ENCODE assay signal across 1 cellular context in the genomic region with DNA sequence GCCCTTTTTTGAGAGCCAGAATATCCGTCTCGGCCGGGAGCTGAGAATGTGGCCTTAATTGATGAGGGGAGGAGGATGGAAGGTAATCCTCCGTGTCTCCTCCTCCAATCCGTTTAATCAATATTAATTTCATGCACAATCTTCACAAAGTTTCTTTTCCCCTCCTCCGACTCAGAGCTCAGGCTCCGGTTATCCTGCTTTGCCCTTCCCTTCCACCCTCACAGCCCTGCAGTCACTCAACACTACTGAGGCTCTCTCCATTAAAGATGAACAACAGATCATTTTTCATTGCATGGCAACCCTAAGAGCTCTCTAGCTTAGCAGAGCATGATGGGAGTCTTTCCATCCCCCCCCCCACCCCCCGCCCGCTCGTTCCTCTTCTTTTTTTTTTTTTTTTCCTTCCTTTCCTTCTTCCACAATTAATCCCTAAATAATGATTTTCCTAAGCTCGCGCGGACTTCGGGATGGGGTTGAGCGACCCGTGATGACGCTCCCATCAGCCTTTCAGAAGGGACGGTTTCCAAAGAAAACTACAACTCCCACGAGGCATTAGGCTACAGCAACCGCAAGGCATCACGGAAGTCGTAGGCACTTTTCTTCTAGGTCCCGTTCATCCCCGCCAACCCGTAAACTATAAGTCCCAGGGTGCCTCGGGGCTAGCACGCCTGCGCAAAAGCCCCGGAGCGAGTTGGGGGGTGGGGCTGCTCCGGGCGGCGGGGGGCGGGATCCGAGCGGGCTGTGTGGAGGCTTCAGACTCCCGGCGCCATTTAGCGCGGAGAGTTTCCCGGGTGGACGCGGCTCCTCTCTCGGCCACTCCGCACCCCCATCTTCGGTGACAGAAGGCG.
TF ChIP-seq lines count a peak whose summit lies in the region.

A gene (plus strand): TSS at position 752 of the 845 bp plus-strand sequence. CDS start 987 bp downstream, outside the sequence.

TF ChIP-seq in HEK293, 187 proteins besides CTCF, POLR2A, EP300 and RAD21 (continued from another document and continues in another):
- TF ChIP-seq, protein P1, sequence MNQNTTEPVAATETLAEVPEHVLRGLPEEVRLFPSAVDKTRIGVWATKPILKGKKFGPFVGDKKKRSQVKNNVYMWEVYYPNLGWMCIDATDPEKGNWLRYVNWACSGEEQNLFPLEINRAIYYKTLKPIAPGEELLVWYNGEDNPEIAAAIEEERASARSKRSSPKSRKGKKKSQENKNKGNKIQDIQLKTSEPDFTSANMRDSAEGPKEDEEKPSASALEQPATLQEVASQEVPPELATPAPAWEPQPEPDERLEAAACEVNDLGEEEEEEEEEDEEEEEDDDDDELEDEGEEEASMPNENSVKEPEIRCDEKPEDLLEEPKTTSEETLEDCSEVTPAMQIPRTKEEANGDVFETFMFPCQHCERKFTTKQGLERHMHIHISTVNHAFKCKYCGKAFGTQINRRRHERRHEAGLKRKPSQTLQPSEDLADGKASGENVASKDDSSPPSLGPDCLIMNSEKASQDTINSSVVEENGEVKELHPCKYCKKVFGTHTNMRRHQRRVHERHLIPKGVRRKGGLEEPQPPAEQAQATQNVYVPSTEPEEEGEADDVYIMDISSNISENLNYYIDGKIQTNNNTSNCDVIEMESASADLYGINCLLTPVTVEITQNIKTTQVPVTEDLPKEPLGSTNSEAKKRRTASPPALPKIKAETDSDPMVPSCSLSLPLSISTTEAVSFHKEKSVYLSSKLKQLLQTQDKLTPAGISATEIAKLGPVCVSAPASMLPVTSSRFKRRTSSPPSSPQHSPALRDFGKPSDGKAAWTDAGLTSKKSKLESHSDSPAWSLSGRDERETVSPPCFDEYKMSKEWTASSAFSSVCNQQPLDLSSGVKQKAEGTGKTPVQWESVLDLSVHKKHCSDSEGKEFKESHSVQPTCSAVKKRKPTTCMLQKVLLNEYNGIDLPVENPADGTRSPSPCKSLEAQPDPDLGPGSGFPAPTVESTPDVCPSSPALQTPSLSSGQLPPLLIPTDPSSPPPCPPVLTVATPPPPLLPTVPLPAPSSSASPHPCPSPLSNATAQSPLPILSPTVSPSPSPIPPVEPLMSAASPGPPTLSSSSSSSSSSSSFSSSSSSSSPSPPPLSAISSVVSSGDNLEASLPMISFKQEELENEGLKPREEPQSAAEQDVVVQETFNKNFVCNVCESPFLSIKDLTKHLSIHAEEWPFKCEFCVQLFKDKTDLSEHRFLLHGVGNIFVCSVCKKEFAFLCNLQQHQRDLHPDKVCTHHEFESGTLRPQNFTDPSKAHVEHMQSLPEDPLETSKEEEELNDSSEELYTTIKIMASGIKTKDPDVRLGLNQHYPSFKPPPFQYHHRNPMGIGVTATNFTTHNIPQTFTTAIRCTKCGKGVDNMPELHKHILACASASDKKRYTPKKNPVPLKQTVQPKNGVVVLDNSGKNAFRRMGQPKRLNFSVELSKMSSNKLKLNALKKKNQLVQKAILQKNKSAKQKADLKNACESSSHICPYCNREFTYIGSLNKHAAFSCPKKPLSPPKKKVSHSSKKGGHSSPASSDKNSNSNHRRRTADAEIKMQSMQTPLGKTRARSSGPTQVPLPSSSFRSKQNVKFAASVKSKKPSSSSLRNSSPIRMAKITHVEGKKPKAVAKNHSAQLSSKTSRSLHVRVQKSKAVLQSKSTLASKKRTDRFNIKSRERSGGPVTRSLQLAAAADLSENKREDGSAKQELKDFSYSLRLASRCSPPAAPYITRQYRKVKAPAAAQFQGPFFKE (tag by site-specific recombination; IDR thresholded peaks at IDR 0.05; ENCODE audit: borderline replicate concordance) = no peak
- TF ChIP-seq KLF9 (tag by site-specific recombination; IDR thresholded peaks at IDR 0.05; ENCODE audit: low read depth) (0 out of 2 replicates have a peak, but pooled peaks have one; percentile 81), ZBTB48 (tag by site-specific recombination; IDR thresholded peaks at IDR 0.05) (no peak), KLF10 (tag by site-specific recombination; IDR thresholded peaks at IDR 0.05) (peak; percentile 13; the same call in 1 of the 2 replicates), ZBTB7A (tag by site-specific recombination; IDR thresholded peaks at IDR 0.05; ENCODE audit: low read depth) (0 out of 2 replicates have a peak, but pooled peaks have one; percentile 64), SCRT1 (tag by site-specific recombination; IDR thresholded peaks at IDR 0.05; ENCODE audit: borderline replicate concordance) (no peak), ZSCAN16 (tag by site-specific recombination; IDR thresholded peaks at IDR 0.05) (0 out of 2 replicates have a peak, but pooled peaks have one; percentile 64), ZNF76 (tag by site-specific recombination; IDR thresholded peaks at IDR 0.05; ENCODE audit: borderline replicate concordance, low read depth) (peak; percentile 99), ZNF544 (tag by site-specific recombination; IDR thresholded peaks at IDR 0.05) (no peak), ZBTB17 (tag by site-specific recombination; IDR thresholded peaks at IDR 0.05) (peak; percentile 83), ZNF239 (tag by site-specific recombination; IDR thresholded peaks at IDR 0.05) (no peak), ZNF175 (tag by site-specific recombination; IDR thresholded peaks at IDR 0.05) (no peak), ZNF341 (tag by site-specific recombination; IDR thresholded peaks at IDR 0.05; ENCODE audit: low read depth) (no peak), ZBTB20 (tag by site-specific recombination; IDR thresholded peaks at IDR 0.05) (no peak), ZNF510 (tag by site-specific recombination; IDR thresholded peaks at IDR 0.05; ENCODE audit: insufficient replicate concordance) (no peak), ZNF37A (tag by site-specific recombination; IDR thresholded peaks at IDR 0.05) (no peak), GLIS1 (tag by site-specific recombination; IDR thresholded peaks at IDR 0.05) (no peak), ZNF747 (tag by site-specific recombination; IDR thresholded peaks at IDR 0.05) (no peak), ZNF561 (tag by site-specific recombination; IDR thresholded peaks at IDR 0.05; ENCODE audit: borderline replicate concordance) (no peak), GLIS2 (tag by site-specific recombination; IDR thresholded peaks at IDR 0.05) (peak; percentile 79; the same call in 1 of the 2 replicates), ZNF560 (tag by site-specific recombination; IDR thresholded peaks at IDR 0.05; ENCODE audit: borderline replicate concordance) (no peak), ZNF629 (tag by site-specific recombination; IDR thresholded peaks at IDR 0.05) (peak; percentile 64; the same call in 1 of the 2 replicates), ZNF394 (tag by site-specific recombination; IDR thresholded peaks at IDR 0.05; ENCODE audit: borderline replicate concordance) (peak; percentile 31), MZF1 (tag by site-specific recombination; IDR thresholded peaks at IDR 0.05; ENCODE audit: borderline replicate concordance) (no peak), ZSCAN30 (tag by site-specific recombination; IDR thresholded peaks at IDR 0.05) (no peak; the same call in 1 of the 2 replicates), ZNF664 (tag by site-specific recombination; IDR thresholded peaks at IDR 0.05) (no peak), ZNF302 (tag by site-specific recombination; IDR thresholded peaks at IDR 0.05; ENCODE audit: low read depth) (no peak), ZFP37 (tag by site-specific recombination; IDR thresholded peaks at IDR 0.05) (no peak), ZEB2 (tag by site-specific recombination; IDR thresholded peaks at IDR 0.05) (0 out of 2 replicates have a peak, but pooled peaks have one; percentile 3), SETDB1 (IDR thresholded peaks at IDR 0.05; ENCODE audit: insufficient read length, low read length) (no peak), YY2 (tag by site-specific recombination; IDR thresholded peaks at IDR 0.05) (no peak), ZNF521 (tag by site-specific recombination; IDR thresholded peaks at IDR 0.05) (no peak), EGR2 (tag by site-specific recombination; IDR thresholded peaks at IDR 0.05; ENCODE audit: low read depth) (no peak), ZNF114 (tag by site-specific recombination; IDR thresholded peaks at IDR 0.05) (no peak)
- TF ChIP-seq, protein P2, sequence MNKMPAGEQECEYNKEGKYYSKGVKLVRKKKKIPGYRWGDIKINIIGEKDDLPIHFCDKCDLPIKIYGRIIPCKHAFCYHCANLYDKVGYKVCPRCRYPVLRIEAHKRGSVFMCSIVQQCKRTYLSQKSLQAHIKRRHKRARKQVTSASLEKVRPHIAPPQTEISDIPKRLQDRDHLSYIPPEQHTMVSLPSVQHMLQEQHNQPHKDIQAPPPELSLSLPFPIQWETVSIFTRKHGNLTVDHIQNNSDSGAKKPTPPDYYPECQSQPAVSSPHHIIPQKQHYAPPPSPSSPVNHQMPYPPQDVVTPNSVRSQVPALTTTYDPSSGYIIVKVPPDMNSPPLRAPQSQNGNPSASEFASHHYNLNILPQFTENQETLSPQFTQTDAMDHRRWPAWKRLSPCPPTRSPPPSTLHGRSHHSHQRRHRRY (tag by site-specific recombination; IDR thresholded peaks at IDR 0.05) = no peak
- TF ChIP-seq, protein P3, sequence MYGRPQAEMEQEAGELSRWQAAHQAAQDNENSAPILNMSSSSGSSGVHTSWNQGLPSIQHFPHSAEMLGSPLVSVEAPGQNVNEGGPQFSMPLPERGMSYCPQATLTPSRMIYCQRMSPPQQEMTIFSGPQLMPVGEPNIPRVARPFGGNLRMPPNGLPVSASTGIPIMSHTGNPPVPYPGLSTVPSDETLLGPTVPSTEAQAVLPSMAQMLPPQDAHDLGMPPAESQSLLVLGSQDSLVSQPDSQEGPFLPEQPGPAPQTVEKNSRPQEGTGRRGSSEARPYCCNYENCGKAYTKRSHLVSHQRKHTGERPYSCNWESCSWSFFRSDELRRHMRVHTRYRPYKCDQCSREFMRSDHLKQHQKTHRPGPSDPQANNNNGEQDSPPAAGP (tag by site-specific recombination; IDR thresholded peaks at IDR 0.05) = 0 out of 2 replicates have a peak, but pooled peaks have one; percentile 25
- TF ChIP-seq, protein P4, sequence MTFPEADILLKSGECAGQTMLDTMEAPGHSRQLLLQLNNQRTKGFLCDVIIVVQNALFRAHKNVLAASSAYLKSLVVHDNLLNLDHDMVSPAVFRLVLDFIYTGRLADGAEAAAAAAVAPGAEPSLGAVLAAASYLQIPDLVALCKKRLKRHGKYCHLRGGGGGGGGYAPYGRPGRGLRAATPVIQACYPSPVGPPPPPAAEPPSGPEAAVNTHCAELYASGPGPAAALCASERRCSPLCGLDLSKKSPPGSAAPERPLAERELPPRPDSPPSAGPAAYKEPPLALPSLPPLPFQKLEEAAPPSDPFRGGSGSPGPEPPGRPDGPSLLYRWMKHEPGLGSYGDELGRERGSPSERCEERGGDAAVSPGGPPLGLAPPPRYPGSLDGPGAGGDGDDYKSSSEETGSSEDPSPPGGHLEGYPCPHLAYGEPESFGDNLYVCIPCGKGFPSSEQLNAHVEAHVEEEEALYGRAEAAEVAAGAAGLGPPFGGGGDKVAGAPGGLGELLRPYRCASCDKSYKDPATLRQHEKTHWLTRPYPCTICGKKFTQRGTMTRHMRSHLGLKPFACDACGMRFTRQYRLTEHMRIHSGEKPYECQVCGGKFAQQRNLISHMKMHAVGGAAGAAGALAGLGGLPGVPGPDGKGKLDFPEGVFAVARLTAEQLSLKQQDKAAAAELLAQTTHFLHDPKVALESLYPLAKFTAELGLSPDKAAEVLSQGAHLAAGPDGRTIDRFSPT (tag by site-specific recombination; IDR thresholded peaks at IDR 0.05) = no peak
- TF ChIP-seq, protein P5, sequence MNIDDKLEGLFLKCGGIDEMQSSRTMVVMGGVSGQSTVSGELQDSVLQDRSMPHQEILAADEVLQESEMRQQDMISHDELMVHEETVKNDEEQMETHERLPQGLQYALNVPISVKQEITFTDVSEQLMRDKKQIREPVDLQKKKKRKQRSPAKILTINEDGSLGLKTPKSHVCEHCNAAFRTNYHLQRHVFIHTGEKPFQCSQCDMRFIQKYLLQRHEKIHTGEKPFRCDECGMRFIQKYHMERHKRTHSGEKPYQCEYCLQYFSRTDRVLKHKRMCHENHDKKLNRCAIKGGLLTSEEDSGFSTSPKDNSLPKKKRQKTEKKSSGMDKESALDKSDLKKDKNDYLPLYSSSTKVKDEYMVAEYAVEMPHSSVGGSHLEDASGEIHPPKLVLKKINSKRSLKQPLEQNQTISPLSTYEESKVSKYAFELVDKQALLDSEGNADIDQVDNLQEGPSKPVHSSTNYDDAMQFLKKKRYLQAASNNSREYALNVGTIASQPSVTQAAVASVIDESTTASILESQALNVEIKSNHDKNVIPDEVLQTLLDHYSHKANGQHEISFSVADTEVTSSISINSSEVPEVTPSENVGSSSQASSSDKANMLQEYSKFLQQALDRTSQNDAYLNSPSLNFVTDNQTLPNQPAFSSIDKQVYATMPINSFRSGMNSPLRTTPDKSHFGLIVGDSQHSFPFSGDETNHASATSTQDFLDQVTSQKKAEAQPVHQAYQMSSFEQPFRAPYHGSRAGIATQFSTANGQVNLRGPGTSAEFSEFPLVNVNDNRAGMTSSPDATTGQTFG (tag by site-specific recombination; IDR thresholded peaks at IDR 0.05; ENCODE audit: borderline replicate concordance) = no peak
- TF ChIP-seq, protein P6, sequence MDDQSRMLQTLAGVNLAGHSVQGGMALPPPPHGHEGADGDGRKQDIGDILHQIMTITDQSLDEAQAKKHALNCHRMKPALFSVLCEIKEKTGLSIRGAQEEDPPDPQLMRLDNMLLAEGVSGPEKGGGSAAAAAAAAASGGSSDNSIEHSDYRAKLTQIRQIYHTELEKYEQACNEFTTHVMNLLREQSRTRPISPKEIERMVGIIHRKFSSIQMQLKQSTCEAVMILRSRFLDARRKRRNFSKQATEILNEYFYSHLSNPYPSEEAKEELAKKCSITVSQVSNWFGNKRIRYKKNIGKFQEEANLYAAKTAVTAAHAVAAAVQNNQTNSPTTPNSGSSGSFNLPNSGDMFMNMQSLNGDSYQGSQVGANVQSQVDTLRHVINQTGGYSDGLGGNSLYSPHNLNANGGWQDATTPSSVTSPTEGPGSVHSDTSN (CRISPR knock-in tag; IDR thresholded peaks at IDR 0.05) = no peak
- TF ChIP-seq, protein P7, sequence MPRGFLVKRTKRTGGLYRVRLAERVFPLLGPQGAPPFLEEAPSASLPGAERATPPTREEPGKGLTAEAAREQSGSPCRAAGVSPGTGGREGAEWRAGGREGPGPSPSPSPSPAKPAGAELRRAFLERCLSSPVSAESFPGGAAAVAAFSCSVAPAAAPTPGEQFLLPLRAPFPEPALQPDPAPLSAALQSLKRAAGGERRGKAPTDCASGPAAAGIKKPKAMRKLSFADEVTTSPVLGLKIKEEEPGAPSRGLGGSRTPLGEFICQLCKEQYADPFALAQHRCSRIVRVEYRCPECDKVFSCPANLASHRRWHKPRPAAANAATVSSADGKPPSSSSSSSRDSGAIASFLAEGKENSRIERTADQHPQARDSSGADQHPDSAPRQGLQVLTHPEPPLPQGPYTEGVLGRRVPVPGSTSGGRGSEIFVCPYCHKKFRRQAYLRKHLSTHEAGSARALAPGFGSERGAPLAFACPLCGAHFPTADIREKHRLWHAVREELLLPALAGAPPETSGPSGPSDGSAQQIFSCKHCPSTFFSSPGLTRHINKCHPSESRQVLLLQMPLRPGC (tag by site-specific recombination; IDR thresholded peaks at IDR 0.05) = no peak
- TF ChIP-seq, protein P8, sequence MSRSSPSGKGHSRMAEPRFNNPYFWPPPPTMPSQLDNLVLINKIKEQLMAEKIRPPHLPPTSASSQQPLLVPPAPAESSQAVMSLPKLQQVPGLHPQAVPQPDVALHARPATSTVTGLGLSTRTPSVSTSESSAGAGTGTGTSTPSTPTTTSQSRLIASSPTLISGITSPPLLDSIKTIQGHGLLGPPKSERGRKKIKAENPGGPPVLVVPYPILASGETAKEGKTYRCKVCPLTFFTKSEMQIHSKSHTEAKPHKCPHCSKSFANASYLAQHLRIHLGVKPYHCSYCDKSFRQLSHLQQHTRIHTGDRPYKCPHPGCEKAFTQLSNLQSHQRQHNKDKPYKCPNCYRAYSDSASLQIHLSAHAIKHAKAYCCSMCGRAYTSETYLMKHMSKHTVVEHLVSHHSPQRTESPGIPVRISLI (tag by site-specific recombination; IDR thresholded peaks at IDR 0.05) = no peak
